10 cellular contexts compared by ENCODE assay signal in the genomic region with DNA sequence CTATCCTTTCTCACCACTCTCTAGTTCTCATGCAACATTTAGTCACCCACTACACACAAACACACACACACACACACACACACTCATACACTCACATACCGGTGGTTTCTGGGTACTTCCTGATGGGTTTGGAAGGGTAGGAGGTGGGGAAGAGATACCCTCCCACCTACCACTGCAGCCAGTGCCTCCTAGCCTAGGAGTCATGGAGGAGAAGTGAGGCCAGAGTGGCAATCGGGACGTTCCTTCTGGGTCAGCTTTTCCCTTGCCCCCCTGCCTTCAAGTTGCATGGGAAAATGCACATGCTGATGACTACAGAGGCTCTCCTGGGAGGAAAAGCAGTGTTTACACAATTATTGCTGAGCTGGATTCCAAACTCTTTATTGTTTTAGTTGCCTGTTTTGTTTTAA. TPM values are rescaled to one million over a fixed set of nuclear protein-coding genes. Genes with fewer than 3 reads are reported as not detected.
DNase-seq lines count a peak whose midpoint lies in the region; ATAC-seq lines count a peak whose summit lies in the region.
"Had no signal": no experiment of that assay in that cellular context is flagged by ENCODE, and none has a peak within 500 bp of the region (broad histone marks: within the 10 kb centered on the region; RNA-seq: fewer than 3 reads in every experiment).

No MANE protein-coding gene starts in this region.

- DNase-seq in H4 (ENCODE audit: low spot score) (peak; percentile 52), astrocyte of the hippocampus (ENCODE audit: low read depth, low spot score) (peak; percentile 53), left ventricle myocardium superior (no peak), skeletal muscle cell (ENCODE audit: low read depth) (peak; percentile 91), UCSD-AML1 (lab: John Stamatoyannopoulos, UW; ENCODE audit: unreplicated experiment) (no peak)
- no peak for DNase-seq in activated CD4-positive, alpha-beta T cell treated with anti-CD3 and anti-CD28 coated beads, Interleukin-2, amount 50 U/mL, for 1 hour
- DNase-seq: activated CD4-positive, alpha-beta T cell treated with anti-CD3 and anti-CD28 coated beads for 1 hour had no signal

- no peak overlapping the region for H3K4me3 ChIP-seq in skeletal muscle cell (ENCODE audit: low read depth, low read length)
- H3K4me3 ChIP-seq: K562 had no signal

- intact Hi-C loops in left ventricle myocardium superior (cut with micrococcal nuclease), result no loop called here

- ATAC-seq in left ventricle myocardium superior (peak; percentile 72), HG02973 (IDR thresholded peaks at IDR 0.05; ENCODE audit: unreplicated experiment) (no peak), HG02981 (IDR thresholded peaks at IDR 0.05; ENCODE audit: unreplicated experiment) (no peak)
- ATAC-seq: K562 had no signal

RNA-seq across cellular contexts. Expression of gene SPATS2L, which starts 53.8 kb away (rescaled TPM):
- total RNA-seq in H4 (2014; rRNA removed; shearing (Covaris generic)), result 55.5 and 68.1 TPM in 2 replicates
- total RNA-seq in left ventricle myocardium superior, result 98.0 TPM

Comparison
In these comparisons a context has a peak if more than half of its experiments do, and no peak if none do; other contexts are left out.
1. DNase-seq: peak in H4 (single experiment), astrocyte of the hippocampus (single experiment) and skeletal muscle cell (single experiment); none in left ventricle myocardium superior (single experiment), activated CD4-positive, alpha-beta T cell treated with anti-CD3 and anti-CD28 coated beads, Interleukin-2, amount 50 U/mL, for 1 hour (single experiment) and UCSD-AML1 (single experiment).